Comparison of ENCODE assay signal across 8 cellular contexts in genomic region chr21:43864806-43865470, GRCh38. TPM values are rescaled to one million over a fixed set of nuclear protein-coding genes. Genes with fewer than 3 reads are reported as not detected.
A peak's percentile ranks its signal among the peaks of the same experiment; 100 is the strongest.
DNase-seq lines count a peak whose midpoint lies in the region; ATAC-seq, FAIRE-seq and TF ChIP-seq lines count a peak whose summit lies in the region.

A gene with protein sequence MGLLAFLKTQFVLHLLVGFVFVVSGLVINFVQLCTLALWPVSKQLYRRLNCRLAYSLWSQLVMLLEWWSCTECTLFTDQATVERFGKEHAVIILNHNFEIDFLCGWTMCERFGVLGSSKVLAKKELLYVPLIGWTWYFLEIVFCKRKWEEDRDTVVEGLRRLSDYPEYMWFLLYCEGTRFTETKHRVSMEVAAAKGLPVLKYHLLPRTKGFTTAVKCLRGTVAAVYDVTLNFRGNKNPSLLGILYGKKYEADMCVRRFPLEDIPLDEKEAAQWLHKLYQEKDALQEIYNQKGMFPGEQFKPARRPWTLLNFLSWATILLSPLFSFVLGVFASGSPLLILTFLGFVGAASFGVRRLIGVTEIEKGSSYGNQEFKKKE (plus strand): TSS chr21:43865223. CDS start chr21:43959682, 94,459 bp downstream.

- no peaks in the 10 kb centered on the region for H3K36me3 ChIP-seq in ACC112 (ENCODE audit: insufficient read depth, low read length)
- peaks cover 43% of the 10 kb centered on the region for H3K36me3 ChIP-seq in SJSA1
- H3K36me3 ChIP-seq in K562 (ENCODE audit: control insufficient read depth, insufficient read depth, low read length): peaks cover 33% of the 10 kb centered on the region
- H3K36me3 ChIP-seq in iPS-20b (ENCODE audit: insufficient read depth, low read depth, low read length): no peaks in the 10 kb centered on the region
- H3K36me3 ChIP-seq in smooth muscle cell (ENCODE audit: low read depth): no peaks in the 10 kb centered on the region

- peak within 1 kb of the TSS; percentile 86 to 97 for H3K9ac ChIP-seq in K562 (ENCODE audit: insufficient read depth in 1 of 2, low read depth in 2 of 2, low read length in 2 of 2)
- no peak within 1 kb of the TSS for H3K9ac ChIP-seq in iPS-20b (ENCODE audit: low read depth, low read length)
- peak within 1 kb of the TSS; percentile 68 for H3K9ac ChIP-seq in smooth muscle cell (ENCODE audit: low read depth)

- H3K9me3 ChIP-seq in SJSA1 (replicated peaks) (no peaks in the 10 kb centered on the region), K562 (replicated peaks; ENCODE audit: control insufficient read depth, insufficient read depth, low read depth, low read length) (no peaks in the 10 kb centered on the region), iPS-20b (ENCODE audit: insufficient read depth, low read depth, low read length) (no peaks in the 10 kb centered on the region), smooth muscle cell (replicated peaks; ENCODE audit: low read depth) (no peaks in the 10 kb centered on the region)

- no peak for TF ChIP-seq EP300 in K562 (IDR thresholded peaks at IDR 0.05; ENCODE audit: low read length)

- intact Hi-C loops in K562 (cut with micrococcal nuclease): loop anchor here (2.0 kb wide), 1 partner anchor 74 kb away; no protein-coding TSS in a partner anchor

- no peak for TF ChIP-seq RAD21 in K562 (CRISPR knock-in tag; conservative IDR thresholded peaks at IDR 0.05 in 1 of 2, IDR thresholded peaks at IDR 0.05 in 1 of 2)

- peaks cover 44% of the 10 kb centered on the region for H3K79me2 ChIP-seq in ACC112 (ENCODE audit: control insufficient read depth, insufficient read depth, low read length, unreplicated experiment)
- peaks cover 52% of the 10 kb centered on the region for H3K79me2 ChIP-seq in K562 (ENCODE audit: control insufficient read depth, insufficient read depth, low read length)
- peaks cover 36% of the 10 kb centered on the region for H3K79me2 ChIP-seq in smooth muscle cell (ENCODE audit: low read depth)

- POLR2A ChIA-PET in K562 (lab: Yijun Ruan, JAX): interaction anchor here (0.6 kb wide), 1 partner anchor 140 kb away, joined by 3 read pairs; no protein-coding TSS in a partner anchor

- H3K4me3 ChIP-seq in ACC112 (ENCODE audit: low read depth, low read length): peak within 1 kb of the TSS; percentile 76
- peak within 1 kb of the TSS; percentile 95 for H3K4me3 ChIP-seq in SJSA1
- peak within 1 kb of the TSS; percentile 75 for H3K4me3 ChIP-seq in K562
- peak within 1 kb of the TSS; percentile 58 for H3K4me3 ChIP-seq in iPS-20b (ENCODE audit: low read length)
- peak within 1 kb of the TSS; percentile 94 for H3K4me3 ChIP-seq in smooth muscle cell

- H2AFZ ChIP-seq in ACC112 (ENCODE audit: low read length, unreplicated experiment) (peak within 1 kb of the TSS; percentile 73), K562 (ENCODE audit: low read depth, low read length) (peak within 1 kb of the TSS; percentile 74), smooth muscle cell (ENCODE audit: low read depth) (peak within 1 kb of the TSS; percentile 81)

- no peaks in the 10 kb centered on the region for H3K9me1 ChIP-seq in K562 (ENCODE audit: control insufficient read depth, insufficient read depth, low read length)

- H3K27me3 ChIP-seq in ACC112 (ENCODE audit: insufficient read depth, low read length): no peaks in the 10 kb centered on the region
- no peaks in the 10 kb centered on the region for H3K27me3 ChIP-seq in SJSA1 (replicated peaks)
- H3K27me3 ChIP-seq in K562 (ENCODE audit: control insufficient read depth in 2 of 2, insufficient read depth in 2 of 2, low read length in 2 of 2): no peaks in the 10 kb centered on the region
- H3K27me3 ChIP-seq in iPS-20b (ENCODE audit: insufficient read depth, low read length): peaks cover 45% of the 10 kb centered on the region
- H3K27me3 ChIP-seq in smooth muscle cell (ENCODE audit: low read depth): no peaks in the 10 kb centered on the region

- H3K4me1 ChIP-seq in ACC112 (ENCODE audit: control insufficient read depth, insufficient read depth, low read length, unreplicated experiment): peaks cover 16% of the 10 kb centered on the region
- H3K4me1 ChIP-seq in SJSA1 (replicated peaks): peaks cover 49% of the 10 kb centered on the region
- H3K4me1 ChIP-seq in K562 (replicated peaks in 1 of 2; ENCODE audit: control insufficient read depth in 2 of 2, insufficient read depth in 2 of 2, low read length in 2 of 2): peaks cover 36 to 64% of the 10 kb centered on the region in 2 experiments
- no peaks in the 10 kb centered on the region for H3K4me1 ChIP-seq in iPS-20b (ENCODE audit: insufficient read depth, low read length)
- H3K4me1 ChIP-seq in smooth muscle cell (ENCODE audit: low read depth): no peaks in the 10 kb centered on the region

- DNase-seq in GM19238 (ENCODE audit: insufficient read length, low spot score) (peak; percentile 58), SJSA1 (ENCODE audit: low read depth in 1 of 2, low spot score in 2 of 2) (no peak), K562 (ENCODE audit: extremely low read depth in 1 of 4, low spot score in 3 of 4) (peak; percentile 56 to 94 (median 84)), smooth muscle cell (lab: John Stamatoyannopoulos, UW; ENCODE audit: unreplicated experiment) (no peak), NCI-H2107 treated with DMSO at 0.1 percent for 48 hours (lab: John Stamatoyannopoulos, UW; ENCODE audit: unreplicated experiment) (no peak)

- H3K4me2 ChIP-seq in K562 (ENCODE audit: insufficient read depth, low read length) (peak within 1 kb of the TSS; percentile 86), smooth muscle cell (peak within 1 kb of the TSS; percentile 97)

- H3K27ac ChIP-seq in ACC112 (ENCODE audit: low read depth, low read length) (peak within 1 kb of the TSS; percentile 45), SJSA1 (peak within 1 kb of the TSS; percentile 88), K562 (ENCODE audit: extremely low read depth, low read depth, low read length) (peak within 1 kb of the TSS; percentile 90), iPS-20b (ENCODE audit: low read length) (no peak within 1 kb of the TSS), smooth muscle cell (ENCODE audit: low read depth) (no peak within 1 kb of the TSS)

- in situ Hi-C loops in K562 (cut with MboI): no loop called here

- no peak for TF ChIP-seq CTCF in K562 (IDR thresholded peaks at IDR 0.05 in 2 of 3, conservative IDR thresholded peaks at IDR 0.05 in 1 of 3; ENCODE audit: insufficient read depth in 2 of 3, low read depth in 1 of 3, low read length in 3 of 3)
- no peak for TF ChIP-seq CTCF in smooth muscle cell (IDR thresholded peaks at IDR 0.05; ENCODE audit: borderline replicate concordance, insufficient read depth, poor library complexity, severe bottlenecking)

- 0% methylated on average over 20 of the region's 109 CpGs for WGBS in K562 (ENCODE audit: insufficient coverage, low coverage, missing lambda C conversion rate)
- WGBS in smooth muscle cell (ENCODE audit: low lambda C conversion rate): no CpG with 5 or more reads among the region's 109 CpGs

- H3F3A ChIP-seq in smooth muscle cell (ENCODE audit: low read depth): no peaks in the 10 kb centered on the region

- no TSS peak for BruUV-seq in K562 (replicated peaks; lab: Mats Ljungman, UMichigan)

- no peak for TF ChIP-seq POLR2A in K562 (conservative IDR thresholded peaks at IDR 0.05)

- CTCF ChIA-PET in K562 (lab: Yijun Ruan, JAX; ENCODE audit: low intra/inter-chr PET ratio): interaction anchor here (0.6 to 1.1 kb wide), 2 partner anchors 44 to 74 kb away, joined by 3 to 5 read pairs; no protein-coding TSS in a partner anchor

- no peak for FAIRE-seq in K562 (lab: Jason Lieb, UNC)

- ATAC-seq in K562 (peak; percentile 3), GM21786 (IDR thresholded peaks at IDR 0.05; ENCODE audit: unreplicated experiment) (no peak)

- no peaks in the 10 kb centered on the region for H4K20me1 ChIP-seq in K562 (replicated peaks; ENCODE audit: control insufficient read depth, insufficient read depth, low read length)
- H4K20me1 ChIP-seq in smooth muscle cell (ENCODE audit: low read depth): peaks cover 36% of the 10 kb centered on the region

TF ChIP-seq in K562, 482 proteins besides CTCF, POLR2A, EP300 and RAD21 (continues in another document):
- TF ChIP-seq POLR2H (tag; IDR thresholded peaks at IDR 0.05; ENCODE audit: low read depth): peak; percentile 34; the same call in 1 of the 2 replicates
- peak; percentile 53 for TF ChIP-seq ELF1 (tag; IDR thresholded peaks at IDR 0.05)
- no peak for TF ChIP-seq XRCC5 (IDR thresholded peaks at IDR 0.05; ENCODE audit: low read depth, low read length)
- no peak for TF ChIP-seq U2AF2 (optimal IDR thresholded peaks at IDR 0.05; ENCODE audit: low read depth, low read length)
- peak; percentile 4; the same call in 1 of the 2 replicates for TF ChIP-seq SPI1 (IDR thresholded peaks at IDR 0.05; ENCODE audit: borderline replicate concordance, low read depth, low read length)
- TF ChIP-seq PRMT5 (CRISPR knock-in tag; IDR thresholded peaks at IDR 0.05): no peak

RNA-seq across cellular contexts. Expression of the gene that starts here (rescaled TPM):
- 43.5 and 66.9 TPM in 2 replicates for total RNA-seq in SJSA1 (2014; rRNA removed; shearing (Covaris generic))
- total RNA-seq in K562 (2011; cell fraction: chromatin; rRNA removed; ENCODE audit: low replicate concordance): 91.3 and 152 TPM in 2 replicates
- 92.9 and 103 TPM in 2 replicates for total RNA-seq in K562 (2011; cell fraction: nucleolus; rRNA removed)
- 104 and 106 TPM in 2 replicates for total RNA-seq in K562 (2011; cell fraction: nucleoplasm; rRNA removed)
- total RNA-seq in K562 (2014; rRNA removed): 41.3 and 50.4 TPM in 2 replicates
- 27.3 and 28.6 TPM in 2 replicates for total RNA-seq in K562 (2014; rRNA removed; fragmentation: Illumina TruSeq; extraction: Trizol)
- total RNA-seq in K562 (2015; rRNA removed; fragmentation: Illumina TruSeq; extraction: Trizol): 33.7 and 35.7 TPM in 2 replicates
- 88.4 and 90.1 TPM in 2 replicates for total RNA-seq in K562 (2021)
- 48.3 and 63.4 TPM in 2 replicates for polyA plus RNA-seq in K562 (2011; rRNA removed)
- polyA plus RNA-seq in K562 (2011; cell fraction: cytosol; rRNA removed): 66.5 and 76.4 TPM in 2 replicates
- polyA plus RNA-seq in K562 (2011; cell fraction: nucleus; rRNA removed): 70.1 and 87.0 TPM in 2 replicates
- 42.6 and 65.7 TPM in 2 replicates for polyA plus RNA-seq in K562 (2012)
- polyA plus RNA-seq in K562 (2014; fragmentation: Illumina TruSeq; extraction: Trizol): 33.2 and 48.4 TPM in 2 replicates
- 1 to 10 TPM; 1.5 TPM for polyA plus RNA-seq in K562 (2014; fragmentation: Nextera tagmentation; extraction: Ambion mirVana)
- 46.6 and 50.1 TPM in 2 replicates for polyA plus RNA-seq in K562 (2014; rRNA removed)
- 40.0 and 57.0 TPM in 2 replicates for polyA minus RNA-seq in K562 (2011; rRNA and poly(A)+ RNA removed)
- 48.7 and 66.4 TPM in 2 replicates for polyA minus RNA-seq in K562 (2011; cell fraction: cytosol; rRNA and poly(A)+ RNA removed)
- polyA minus RNA-seq in K562 (2011; cell fraction: nucleus; rRNA and poly(A)+ RNA removed): 26.1 and 32.4 TPM in 2 replicates
- 12.1 and 17.2 TPM in 2 replicates for total RNA-seq in smooth muscle cell
- polyA plus RNA-seq in smooth muscle cell: 10.9 and 17.4 TPM in 2 replicates

Comparison
In these comparisons a context has a peak if more than half of its experiments do, and no peak if none do; other contexts are left out.
1. H3K27ac ChIP-seq: peak in ACC112 (single experiment), SJSA1 (single experiment) and K562 (single experiment); none in iPS-20b (single experiment) and smooth muscle cell (single experiment).
2. DNase-seq: peak in GM19238 (single experiment) and K562 (4 of 4); none in SJSA1 (0 of 2), smooth muscle cell (single experiment) and NCI-H2107 treated with DMSO at 0.1 percent for 48 hours (single experiment).
3. Peak in every context shown above with its lines, with median percentiles within 50 percentile points of each other: H2AFZ ChIP-seq and H3K4me3 ChIP-seq.